Comparison of ENCODE assay signal across 1 cellular context in genomic region chr11:67431346-67432249, GRCh38.
TF ChIP-seq lines count a peak whose summit lies in the region.

No MANE protein-coding gene starts in this region.

TF ChIP-seq in K562, 482 proteins besides CTCF, POLR2A, EP300 and RAD21:
- TF ChIP-seq POLR2G (IDR thresholded peaks at IDR 0.05; ENCODE audit: low read depth, low read length) (0 out of 2 replicates have a peak, but pooled peaks have one; percentile 31), RBFOX2 (IDR thresholded peaks at IDR 0.05; ENCODE audit: low read depth, low read length) (peak; percentile 9; the same call in 1 of the 2 replicates), ZFP91 (CRISPR knock-in tag; IDR thresholded peaks at IDR 0.05) (no peak)
